ENCODE assay signal across 21 cellular contexts in genomic region chr6:157498817-157499216, GRCh38.
"Had no signal": no experiment of that assay in that cellular context is flagged by ENCODE, and none has a peak within 500 bp of the region (broad histone marks: within the 10 kb centered on the region; RNA-seq: fewer than 3 reads in every experiment).

No MANE protein-coding gene starts in this region.

- H3K4me3 ChIP-seq: body of pancreas, cardiac muscle cell, heart right ventricle, sigmoid colon, smooth muscle cell, tibial artery had no signal

- ATAC-seq: activated T-cell treated with anti-CD3 and anti-CD28 coated beads, Interleukin-2, amount 50 U/mL, for 4 hours; body of pancreas; heart right ventricle; left cardiac atrium; natural killer cell treated with Interleukin-12 subunit alpha and Interleukin-12 subunit beta and Interleukin-15 and Interleukin-18, amount 100 ng/mL, for 72 hours had no signal

- H3K36me3 Mint-ChIP-seq: natural killer cell treated with Interleukin-12 subunit alpha and Interleukin-12 subunit beta and Interleukin-15 and Interleukin-18, amount 100 ng/mL, for 72 hours had no signal

- H3K4me1 ChIP-seq: sigmoid colon had no signal

- H3K27me3 ChIP-seq: body of pancreas, cardiac muscle cell, heart right ventricle, sigmoid colon, tibial artery had no signal

- H3K27ac Mint-ChIP-seq: activated naive CD4-positive, alpha-beta T cell treated with anti-CD3 and anti-CD28 coated beads for 36 hours; dendritic cell treated with granulocyte-macrophage colony-stimulating factor and Interleukin-4, amounts not matched to agents 40 ng/mL and 50 ng/mL, for 4 days; progenitor cell of endocrine pancreas had no signal

- H3K4me3 Mint-ChIP-seq: activated naive CD4-positive, alpha-beta T cell treated with anti-CD3 and anti-CD28 coated beads for 36 hours; activated T-cell treated with anti-CD3 and anti-CD28 coated beads, Interleukin-2, amount 50 U/mL, for 4 hours; dendritic cell treated with granulocyte-macrophage colony-stimulating factor and Interleukin-4, amounts not matched to agents 40 ng/mL and 50 ng/mL, for 4 days; natural killer cell treated with Interleukin-12 subunit alpha and Interleukin-12 subunit beta and Interleukin-15 and Interleukin-18, amount 100 ng/mL, for 72 hours had no signal

- H3K9me3 ChIP-seq: body of pancreas, sigmoid colon, tibial artery had no signal

- H3K27me3 Mint-ChIP-seq: dendritic cell treated with granulocyte-macrophage colony-stimulating factor and Interleukin-4, amounts not matched to agents 40 ng/mL and 50 ng/mL, for 4 days had no signal

- H3K27ac ChIP-seq: body of pancreas, cardiac muscle cell, heart right ventricle, sigmoid colon, tibial artery, WERI-Rb-1 had no signal

- H3K36me3 ChIP-seq: cardiac muscle cell, heart right ventricle, sigmoid colon, tibial artery, WERI-Rb-1 had no signal

- H3K9me3 Mint-ChIP-seq: activated naive CD4-positive, alpha-beta T cell treated with anti-CD3 and anti-CD28 coated beads for 36 hours; activated T-cell treated with anti-CD3 and anti-CD28 coated beads, Interleukin-2, amount 50 U/mL, for 4 hours; dendritic cell treated with granulocyte-macrophage colony-stimulating factor and Interleukin-4, amounts not matched to agents 40 ng/mL and 50 ng/mL, for 4 days had no signal

- DNase-seq: activated CD4-positive, CD25-positive, alpha-beta regulatory T cell treated with anti-CD3 and anti-CD28 coated beads, Interleukin-2, amount 50 U/mL, for 72 hours; activated CD8-positive, alpha-beta memory T cell treated with anti-CD3 and anti-CD28 coated beads, Interleukin-2, amount 50 U/mL, for 48 hours; activated effector memory CD4-positive, alpha-beta T cell treated with Interleukin-2 at 50 U/mL for 16 hours; activated naive CD4-positive, alpha-beta T cell treated with anti-CD3 and anti-CD28 coated beads for 36 hours; activated T-cell treated with anti-CD3 and anti-CD28 coated beads, Interleukin-2, amount 50 U/mL, for 4 hours; body of pancreas; effector CD4-positive, alpha-beta T cell; heart right ventricle; islet precursor cell; left cardiac atrium; retina; sigmoid colon; stimulated activated CD4-positive, alpha-beta T cell treated with anti-CD3 and anti-CD28 coated beads, Interleukin-15, amount 100 ng/mL, for 24 hours; stimulated activated naive CD4-positive, alpha-beta T cell treated with Interleukin-2 at 50 U/mL for 16 hours; tibial artery; WERI-Rb-1 had no signal
